Comparison of ENCODE assay signal across 1 cellular context in genomic region chr17:31476525-31477416, GRCh38.
TF ChIP-seq lines count a peak whose summit lies in the region.

No MANE protein-coding gene starts in this region.

TF ChIP-seq in HepG2, 621 proteins besides CTCF, POLR2A, EP300 and RAD21 (continued from another document and continues in another):
- TF ChIP-seq ZBTB33 (CRISPR knock-in tag; IDR thresholded peaks at IDR 0.05) (no peak), THAP9 (CRISPR knock-in tag; IDR thresholded peaks at IDR 0.05; ENCODE audit: borderline replicate concordance) (no peak), ZNF777 (CRISPR knock-in tag; IDR thresholded peaks at IDR 0.05) (no peak), SATB2 (CRISPR knock-in tag; IDR thresholded peaks at IDR 0.05) (no peak), POLR2AphosphoS2 (IDR thresholded peaks at IDR 0.05; ENCODE audit: low read depth, low read length) (no peak), ZKSCAN1 (IDR thresholded peaks at IDR 0.05; ENCODE audit: low read length) (no peak), NR0B2 (CRISPR knock-in tag; IDR thresholded peaks at IDR 0.05) (no peak), CENPX (CRISPR knock-in tag; IDR thresholded peaks at IDR 0.05) (no peak), PHF5A (CRISPR knock-in tag; IDR thresholded peaks at IDR 0.05; ENCODE audit: low read depth, unreplicated experiment) (no peak), ZNF546 (CRISPR knock-in tag; conservative IDR thresholded peaks at IDR 0.05) (no peak), ZNF407 (CRISPR knock-in tag; IDR thresholded peaks at IDR 0.05; ENCODE audit: not compliant biosample characterization) (no peak), ARNT2 (CRISPR knock-in tag; IDR thresholded peaks at IDR 0.05; ENCODE audit: low read depth) (no peak), MEIS2 (CRISPR knock-in tag; IDR thresholded peaks at IDR 0.05) (no peak), ZNF879 (CRISPR knock-in tag; IDR thresholded peaks at IDR 0.05) (no peak), UBTF (CRISPR knock-in tag; IDR thresholded peaks at IDR 0.05) (peak; percentile 42; the same call in 1 of the 2 replicates), MYC (CRISPR knock-in tag; IDR thresholded peaks at IDR 0.05; ENCODE audit: borderline replicate concordance) (peak; percentile 18; the same call in 1 of the 2 replicates), CSRNP2 (CRISPR knock-in tag; conservative IDR thresholded peaks at IDR 0.05; ENCODE audit: low read depth) (no peak), SALL1 (CRISPR knock-in tag; IDR thresholded peaks at IDR 0.05) (peak; percentile 68), ZBTB10 (CRISPR knock-in tag; IDR thresholded peaks at IDR 0.05; ENCODE audit: borderline replicate concordance) (no peak), SUZ12 (IDR thresholded peaks at IDR 0.05; ENCODE audit: low read depth, low read length) (no peak), POGK (CRISPR knock-in tag; conservative IDR thresholded peaks at IDR 0.05) (no peak), ZNF639 (CRISPR knock-in tag; conservative IDR thresholded peaks at IDR 0.05) (no peak), ATF6 (CRISPR knock-in tag; conservative IDR thresholded peaks at IDR 0.05) (no peak)
